In genomic region chr11:67318239-67318555, GRCh38 we compare ENCODE assay signal across 8 cellular contexts. TPM values are rescaled to one million over a fixed set of nuclear protein-coding genes. Genes with fewer than 3 reads are reported as not detected.
A peak's percentile ranks its signal among the peaks of the same experiment; 100 is the strongest.
DNase-seq lines count a peak whose midpoint lies in the region; ATAC-seq and TF ChIP-seq lines count a peak whose summit lies in the region.

No MANE protein-coding gene starts in this region.

- H3K36me3 Mint-ChIP-seq in CD14-positive monocyte (no peaks in the 10 kb centered on the region), IgD-negative memory B cell (peaks cover 4% of the 10 kb centered on the region), naive B cell (peaks cover 0 to 4% of the 10 kb centered on the region in 2 donors)

- intact Hi-C loops in CD14-positive monocyte (cut with micrococcal nuclease) = no loop called here

- H3K27me3 Mint-ChIP-seq in CD14-positive monocyte (ENCODE audit: low read depth in 3 of 3) = peaks cover 4 to 17% (median 12%) of the 10 kb centered on the region in 3 donors
- peaks cover 5% of the 10 kb centered on the region for H3K27me3 Mint-ChIP-seq in IgD-negative memory B cell
- H3K27me3 Mint-ChIP-seq in naive B cell = no peaks in the 10 kb centered on the region

- peaks cover 24% of the 10 kb centered on the region for H3K4me1 Mint-ChIP-seq in CD14-positive monocyte
- peaks cover 7 to 17% (median 10%) of the 10 kb centered on the region in 3 donors for H3K4me1 Mint-ChIP-seq in IgD-negative memory B cell
- peaks cover 27 to 48% (median 41%) of the 10 kb centered on the region in 3 donors for H3K4me1 Mint-ChIP-seq in naive B cell

- ATAC-seq in naive B cell (ENCODE audit: low read depth in 2 of 2) = peak; percentile 20 to 32
- ATAC-seq in GM21360 (IDR thresholded peaks at IDR 0.05; ENCODE audit: unreplicated experiment) = no peak

- H3K4me3 ChIP-seq in choroid plexus epithelial cell (ENCODE audit: low read depth, low read length) = peak overlapping the region; percentile 88

- H3K27ac Mint-ChIP-seq in CD14-positive monocyte (no peak overlapping the region), IgD-negative memory B cell (peak overlapping the region in 2 of 3 donors; percentile 93 to 96), naive B cell (peak overlapping the region in 5 of 6 donors; percentile 51 to 93 (median 80))

- peak overlapping the region; percentile 93 to 99 for H3K4me3 Mint-ChIP-seq in CD14-positive monocyte
- peak overlapping the region; percentile 95 to 98 (median 97) for H3K4me3 Mint-ChIP-seq in IgD-negative memory B cell
- H3K4me3 Mint-ChIP-seq in naive B cell = peak overlapping the region; percentile 91 to 100 (median 98)

- TF ChIP-seq CTCF in CD14-positive monocyte (IDR thresholded peaks at IDR 0.05) (no peak), choroid plexus epithelial cell (conservative IDR thresholded peaks at IDR 0.05; ENCODE audit: low read depth, low read length) (no peak)

- H3K9me3 Mint-ChIP-seq in CD14-positive monocyte (no peaks in the 10 kb centered on the region), IgD-negative memory B cell (no peaks in the 10 kb centered on the region), naive B cell (no peaks in the 10 kb centered on the region)

- DNase-seq in CD14-positive monocyte (ENCODE audit: low spot score) (no peak), choroid plexus epithelial cell (ENCODE audit: low read depth) (no peak), naive B cell (no peak), activated gamma-delta T cell (lab: John Stamatoyannopoulos, UW) (no peak), kidney glomerular epithelial cell (lab: John Stamatoyannopoulos, UW) (no peak), cerebellar nuclear complex (lab: John Stamatoyannopoulos, UW) (no peak)

RNA-seq across cellular contexts. Expression of gene SSH3, which starts 14.9 kb away (rescaled TPM):
- 1 to 10 TPM; 3.6 to 5.8 TPM for polyA plus RNA-seq in CD14-positive monocyte
- 5.5 TPM for polyA plus RNA-seq in IgD-negative memory B cell
- polyA plus RNA-seq in naive B cell (ENCODE audit: low read depth in 6 of 6) = under 1 TPM in 1 of 6 donors, not detected in 5; 0.18 TPM

RNA-seq across cellular contexts. Expression of gene ANKRD13D, which starts 29.1 kb away (rescaled TPM):
- polyA plus RNA-seq in CD14-positive monocyte = 10 to 100 TPM in 1 of 2 donors, 1 to 10 TPM in 1; 9.1 to 10.3 TPM
- 17.3 TPM for polyA plus RNA-seq in IgD-negative memory B cell
- polyA plus RNA-seq in naive B cell (ENCODE audit: low read depth in 6 of 6) = 10 to 100 TPM in 2 of 6 donors, 1 to 10 TPM in 4; 3.5 to 18.4 (median 8.4) TPM

RNA-seq across cellular contexts. Expression of gene POLD4, which starts 35.1 kb away (rescaled TPM):
- polyA plus RNA-seq in CD14-positive monocyte (100 to 1,000 TPM; 157 to 176 TPM), IgD-negative memory B cell (384 TPM), naive B cell (ENCODE audit: low read depth in 6 of 6) (100 to 1,000 TPM; 340 to 535 (median 458) TPM)

RNA-seq across cellular contexts. Expression of gene GRK2, which starts 51.9 kb away (rescaled TPM):
- 10 to 100 TPM; 34.9 to 43.0 TPM for polyA plus RNA-seq in CD14-positive monocyte
- 26.2 TPM for polyA plus RNA-seq in IgD-negative memory B cell
- 10 to 100 TPM; 17.9 to 63.4 (median 31.7) TPM for polyA plus RNA-seq in naive B cell (ENCODE audit: low read depth in 6 of 6)

RNA-seq across cellular contexts. Expression of gene CLCF1, which starts 55.2 kb away (rescaled TPM):
- polyA plus RNA-seq in CD14-positive monocyte = under 1 TPM; 0.44 to 0.94 TPM
- polyA plus RNA-seq in IgD-negative memory B cell = 5.1 TPM
- polyA plus RNA-seq in naive B cell (ENCODE audit: low read depth in 6 of 6) = 10 to 100 TPM in 1 of 6 donors, 1 to 10 TPM in 5; 5.3 to 10.4 (median 7.7) TPM

Comparison
In these comparisons a context has a peak if more than half of its experiments do, and no peak if none do; other contexts are left out.
1. H3K27ac Mint-ChIP-seq: peak in IgD-negative memory B cell (2 of 3) and naive B cell (5 of 6); none in CD14-positive monocyte (0 of 7).
2. Peak in every context shown above with its lines, with median percentiles within 50 percentile points of each other: H3K4me3 Mint-ChIP-seq.